1 cellular context compared by ENCODE assay signal in genomic region chr1:45685308-45686080, GRCh38.
TF ChIP-seq lines count a peak whose summit lies in the region.

No MANE protein-coding gene starts in this region.

TF ChIP-seq in K562, 482 proteins besides CTCF, POLR2A, EP300 and RAD21 (continued from another document and continues in another):
- TF ChIP-seq CUX1 (CRISPR knock-in tag; IDR thresholded peaks at IDR 0.05): no peak
- no peak for TF ChIP-seq PBX2 (CRISPR knock-in tag; IDR thresholded peaks at IDR 0.05; ENCODE audit: low read depth)
- 0 out of 2 replicates have a peak, but pooled peaks have one; percentile 17 for TF ChIP-seq PBX2 (tag; conservative IDR thresholded peaks at IDR 0.05; ENCODE audit: low read depth)
- TF ChIP-seq SIN3A (IDR thresholded peaks at IDR 0.05; ENCODE audit: borderline replicate concordance in 2 of 2, control insufficient read depth in 1 of 2, low read depth in 2 of 2, low read length in 2 of 2): 0 out of 4 replicates have a peak, but pooled peaks of 1 of the 2 experiments have one; percentile 28
- peak; percentile 84 for TF ChIP-seq CHD4 (IDR thresholded peaks at IDR 0.05; ENCODE audit: insufficient read depth, insufficient replicate concordance, low read depth, low read length, poor library complexity, severe bottlenecking)
- TF ChIP-seq XRCC5 (IDR thresholded peaks at IDR 0.05; ENCODE audit: low read depth, low read length): no peak
- no peak for TF ChIP-seq ZNF644 (tag; IDR thresholded peaks at IDR 0.05; ENCODE audit: low read depth)
- TF ChIP-seq STAG1 (CRISPR knock-in tag; IDR thresholded peaks at IDR 0.05; ENCODE audit: borderline replicate concordance): no peak
- TF ChIP-seq ID3 (CRISPR knock-in tag; IDR thresholded peaks at IDR 0.05): no peak
- TF ChIP-seq ID3 (tag; IDR thresholded peaks at IDR 0.05): no peak
- TF ChIP-seq ZBTB40 (IDR thresholded peaks at IDR 0.05): 0 out of 2 replicates have a peak, but pooled peaks have one; percentile 10
- no peak for TF ChIP-seq ZBTB40 (CRISPR knock-in tag; IDR thresholded peaks at IDR 0.05)
- TF ChIP-seq SMARCC2 (IDR thresholded peaks at IDR 0.05; ENCODE audit: low read depth): peak; percentile 19; the same call in 1 of the 2 replicates
- 0 out of 4 replicates have a peak, but pooled peaks of 1 of the 2 experiments have one; percentile 18 for TF ChIP-seq ARNT (IDR thresholded peaks at IDR 0.05)
- no peak for TF ChIP-seq SMAD2 (IDR thresholded peaks at IDR 0.05; ENCODE audit: low read depth, low read length)
- TF ChIP-seq CCNT2 (IDR thresholded peaks at IDR 0.05; ENCODE audit: borderline replicate concordance, extremely low read depth, insufficient read length, low read depth, low read length): no peak
- TF ChIP-seq SMAD1 (IDR thresholded peaks at IDR 0.05; ENCODE audit: low read depth, low read length, partially characterized antibody): no peak
- TF ChIP-seq SPI1 (IDR thresholded peaks at IDR 0.05; ENCODE audit: borderline replicate concordance, low read depth, low read length): peak; percentile 64
- TF ChIP-seq RBM22 (IDR thresholded peaks at IDR 0.05; ENCODE audit: low read depth, low read length, poor library complexity, severe bottlenecking): no peak
- peak; percentile 31; the same call in 1 of the 2 replicates for TF ChIP-seq MAFK (IDR thresholded peaks at IDR 0.05; ENCODE audit: low read length)
- TF ChIP-seq TCFL5 (CRISPR knock-in tag; conservative IDR thresholded peaks at IDR 0.05): no peak
- TF ChIP-seq MAFG (tag; conservative IDR thresholded peaks at IDR 0.05): peak; percentile 40; the same call in 1 of the 2 replicates
- TF ChIP-seq MBD1 (CRISPR knock-in tag; IDR thresholded peaks at IDR 0.05): no peak
- TF ChIP-seq NEUROD1 (IDR thresholded peaks at IDR 0.05; ENCODE audit: borderline replicate concordance, low read depth, low read length, partially characterized antibody): no peak
- TF ChIP-seq KAT7 (CRISPR knock-in tag; IDR thresholded peaks at IDR 0.05; ENCODE audit: borderline replicate concordance): peak; percentile 36; the same call in 1 of the 2 replicates
- peak; percentile 7 for TF ChIP-seq PRDM10 (IDR thresholded peaks at IDR 0.05; ENCODE audit: partially characterized antibody)
- TF ChIP-seq C11orf30 (IDR thresholded peaks at IDR 0.05; ENCODE audit: low read depth): peak; percentile 67
